17 cellular contexts compared by ENCODE assay signal in the genomic region with DNA sequence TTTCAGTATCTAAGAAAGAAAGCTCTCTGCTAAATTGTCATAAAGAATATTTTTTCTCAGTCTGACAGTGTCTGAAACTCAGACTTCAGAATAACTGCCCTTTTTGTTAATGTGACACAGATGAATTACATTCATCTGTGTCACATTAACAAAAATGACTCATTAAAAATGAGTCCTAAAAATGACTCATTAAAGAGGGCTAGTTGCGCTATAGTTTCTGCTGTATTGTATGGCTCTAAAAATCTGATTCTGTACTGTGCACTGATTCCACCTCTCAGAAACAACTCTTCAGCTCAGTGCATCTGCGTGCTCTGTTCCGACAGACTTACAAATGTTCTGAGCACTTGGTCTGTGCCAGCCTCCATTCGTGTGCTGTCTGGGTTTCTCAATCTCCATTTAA. TPM values are rescaled to one million over a fixed set of nuclear protein-coding genes. Genes with fewer than 3 reads are reported as not detected.
DNase-seq lines count a peak whose midpoint lies in the region; ATAC-seq and TF ChIP-seq lines count a peak whose summit lies in the region.
"Had no signal": no experiment of that assay in that cellular context is flagged by ENCODE, and none has a peak within 500 bp of the region (broad histone marks: within the 10 kb centered on the region; RNA-seq: fewer than 3 reads in every experiment).

No MANE protein-coding gene starts in this region.

- no peak overlapping the region for H2AFZ ChIP-seq in ACC112 (ENCODE audit: low read length, unreplicated experiment)

- peaks cover 17% of the 10 kb centered on the region for H3K4me1 Mint-ChIP-seq in activated T-helper 17 cell treated with anti-CD3 and anti-CD28 coated beads, Interleukin-2, amount 50 U/mL, for 72 hours

- peak overlapping the region; percentile 24; the same call in 1 of the 2 replicates for H3K4me3 ChIP-seq in ACC112 (ENCODE audit: low read depth, low read length)
- H3K4me3 ChIP-seq in fibroblast of pulmonary artery (replicated peaks; ENCODE audit: low read depth, low read length) = no peak overlapping the region
- H3K4me3 ChIP-seq: colonic mucosa, right atrium auricular region had no signal

- H3K9me3 Mint-ChIP-seq in activated T-helper 17 cell treated with anti-CD3 and anti-CD28 coated beads, Interleukin-2, amount 50 U/mL, for 72 hours = no peaks in the 10 kb centered on the region
- H3K9me3 Mint-ChIP-seq: CD4-positive, CD25-positive, alpha-beta regulatory T cell had no signal

- H3K36me3 ChIP-seq in ACC112 (ENCODE audit: insufficient read depth, low read length) = peaks cover 40% of the 10 kb centered on the region

- peaks cover 13% of the 10 kb centered on the region for H3K79me2 ChIP-seq in ACC112 (ENCODE audit: control insufficient read depth, insufficient read depth, low read length, unreplicated experiment)

- H3K4me3 Mint-ChIP-seq in activated T-helper 17 cell treated with anti-CD3 and anti-CD28 coated beads, Interleukin-2, amount 50 U/mL, for 72 hours = peak overlapping the region; percentile 42
- H3K4me3 Mint-ChIP-seq: CD4-positive, CD25-positive, alpha-beta regulatory T cell had no signal

- peak overlapping the region; percentile 83 for H3K27ac ChIP-seq in ACC112 (ENCODE audit: low read depth, low read length)
- H3K27ac ChIP-seq: colonic mucosa, right atrium auricular region, VCaP had no signal

- no peak for TF ChIP-seq CTCF in fibroblast of pulmonary artery (IDR thresholded peaks at IDR 0.05; ENCODE audit: low read length, missing control alignments)

- H3K4me1 ChIP-seq in ACC112 (ENCODE audit: control insufficient read depth, insufficient read depth, low read length, unreplicated experiment) = peaks cover 32% of the 10 kb centered on the region
- H3K4me1 ChIP-seq: colonic mucosa, right atrium auricular region had no signal

- no peaks in the 10 kb centered on the region for H3K27me3 Mint-ChIP-seq in activated T-helper 17 cell treated with anti-CD3 and anti-CD28 coated beads, Interleukin-2, amount 50 U/mL, for 72 hours
- H3K27me3 Mint-ChIP-seq: CD4-positive, CD25-positive, alpha-beta regulatory T cell had no signal

- ATAC-seq in activated T-helper 17 cell treated with anti-CD3 and anti-CD28 coated beads, Interleukin-2, amount 50 U/mL, for 72 hours (replicated peaks) = peak; percentile 98
- no peak for ATAC-seq in GM18517 (IDR thresholded peaks at IDR 0.05; ENCODE audit: unreplicated experiment)

- DNase-seq in GM04503 (ENCODE audit: low read depth) = peak; percentile 32
- DNase-seq in fibroblast of pulmonary artery (ENCODE audit: low read depth) = peak; percentile 29
- DNase-seq in activated CD8-positive, alpha-beta memory T cell treated with anti-CD3 and anti-CD28 coated beads, Interleukin-2, amount 50 U/mL, for 48 hours = no peak
- no peak for DNase-seq in cerebellar nuclear complex (lab: John Stamatoyannopoulos, UW)
- no peak for DNase-seq in pons (ENCODE audit: low spot score)
- DNase-seq: CD4-positive, CD25-positive, alpha-beta regulatory T cell; colonic mucosa; GF-D8; KBM-7; NCI-H1694 treated with DMSO at 0.1 percent for 48 hours; NCI-H774 had no signal

- no peaks in the 10 kb centered on the region for H3K27me3 ChIP-seq in ACC112 (ENCODE audit: insufficient read depth, low read length)
- H3K27me3 ChIP-seq: colonic mucosa, right atrium auricular region had no signal

- peaks cover 91% of the 10 kb centered on the region for H3K36me3 Mint-ChIP-seq in activated T-helper 17 cell treated with anti-CD3 and anti-CD28 coated beads, Interleukin-2, amount 50 U/mL, for 72 hours (ENCODE audit: low read depth)

- peak overlapping the region; percentile 70 for H3K27ac Mint-ChIP-seq in activated T-helper 17 cell treated with anti-CD3 and anti-CD28 coated beads, Interleukin-2, amount 50 U/mL, for 72 hours
- H3K27ac Mint-ChIP-seq: CD4-positive, CD25-positive, alpha-beta regulatory T cell had no signal

RNA-seq across cellular contexts. Expression of gene RNF114, which starts 15.0 kb away (rescaled TPM):
- 10 to 100 TPM; 59.8 to 65.0 TPM for total RNA-seq in activated T-helper 17 cell treated with anti-CD3 and anti-CD28 coated beads, Interleukin-2, amount 50 U/mL, for 72 hours

RNA-seq across cellular contexts. Expression of gene SNAI1, which starts 31.6 kb away (rescaled TPM):
- total RNA-seq in activated T-helper 17 cell treated with anti-CD3 and anti-CD28 coated beads, Interleukin-2, amount 50 U/mL, for 72 hours = under 1 TPM in 1 of 2 donors, not detected in 1; 0.34 TPM
- total RNA-seq: kidney epithelial cell had no signal

RNA-seq across cellular contexts. Expression of gene SPATA2, which starts 35.8 kb away (rescaled TPM):
- total RNA-seq in activated T-helper 17 cell treated with anti-CD3 and anti-CD28 coated beads, Interleukin-2, amount 50 U/mL, for 72 hours = 10 to 100 TPM in 1 of 2 donors, 1 to 10 TPM in 1; 5.5 to 10.3 TPM

Comparison
In these comparisons a context has a peak if more than half of its experiments do, and no peak if none do; other contexts are left out.
1. DNase-seq: peak in GM04503 (single experiment) and fibroblast of pulmonary artery (single experiment); none in activated CD8-positive, alpha-beta memory T cell treated with anti-CD3 and anti-CD28 coated beads, Interleukin-2, amount 50 U/mL, for 48 hours (single experiment), cerebellar nuclear complex (0 of 2) and pons (single experiment).